ENCODE assay signal across 8 cellular contexts in the genomic region with DNA sequence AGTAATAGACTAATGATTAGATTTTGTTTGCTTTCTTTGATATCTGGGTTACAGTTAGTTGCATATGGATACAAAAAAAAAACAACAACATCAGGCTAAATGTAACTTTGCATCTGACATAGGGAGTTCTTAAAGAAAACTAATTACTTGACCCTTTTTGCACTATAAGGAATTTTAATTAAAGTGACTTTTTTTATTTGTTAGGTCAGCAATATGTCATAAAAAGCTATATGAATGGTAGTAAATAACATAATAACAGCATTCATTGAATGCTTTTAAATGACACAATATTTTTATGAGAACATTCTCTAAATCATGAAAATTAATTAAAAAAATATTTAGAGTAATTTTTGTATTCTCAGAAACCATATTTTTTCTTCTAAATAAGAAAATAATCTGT.
"Had no signal": no experiment of that assay in that cellular context is flagged by ENCODE, and none has a peak within 500 bp of the region (broad histone marks: within the 10 kb centered on the region; RNA-seq: fewer than 3 reads in every experiment).

No MANE protein-coding gene starts in this region.

- FAIRE-seq: H1, H54 had no signal

- DNase-seq: H9, HFFc6, KG1 had no signal

- H3K27ac ChIP-seq: HL-60 had no signal

- ATAC-seq: GM23338, HCT116 had no signal

- H3K4me2 ChIP-seq: GM23338 had no signal

- H2AFZ ChIP-seq: GM23338 had no signal

- H3K4me3 ChIP-seq: GM23338 had no signal
